ENCODE assay signal across 14 cellular contexts in genomic region chr9:132946624-132947295, GRCh38. TPM values are rescaled to one million over a fixed set of nuclear protein-coding genes. Genes with fewer than 3 reads are reported as not detected.
DNase-seq lines count a peak whose midpoint lies in the region; ATAC-seq, FAIRE-seq and TF ChIP-seq lines count a peak whose summit lies in the region.
"Had no signal": no experiment of that assay in that cellular context is flagged by ENCODE, and none has a peak within 500 bp of the region (broad histone marks: within the 10 kb centered on the region; RNA-seq: fewer than 3 reads in every experiment).

No MANE protein-coding gene starts in this region.

- TF ChIP-seq CTCF in A549 (IDR thresholded peaks at IDR 0.05) (no peak), H9 (conservative IDR thresholded peaks at IDR 0.05) (no peak), WTC11 (IDR thresholded peaks at IDR 0.05) (no peak)

- no peak overlapping the region for H2BK20ac ChIP-seq in H9 (ENCODE audit: low read depth, low read length, poor library complexity, severe bottlenecking)

- H4K91ac ChIP-seq in H9 (ENCODE audit: insufficient read length, low read depth, low read length): no peak overlapping the region

- POLR2A ChIA-PET in A549 (lab: Yijun Ruan, JAX): no interaction called here
- POLR2A ChIA-PET in WTC11 (lab: Charles Lee): interaction anchor here (0.7 kb wide), 2 partner anchors 42 to 46 kb away, joined by 3 to 5 read pairs; no protein-coding TSS in a partner anchor

- no peak for TF ChIP-seq RAD21 in A549 (conservative IDR thresholded peaks at IDR 0.05 in 1 of 2, IDR thresholded peaks at IDR 0.05 in 1 of 2)

- no peak overlapping the region for H3K23ac ChIP-seq in H9 (ENCODE audit: insufficient read length, low read depth, low read length)

- no peaks in the 10 kb centered on the region for H4K20me1 ChIP-seq in H9 (ENCODE audit: control insufficient read depth, insufficient read depth, insufficient read length)

- peaks cover 26% of the 10 kb centered on the region for H3K4me1 ChIP-seq in A549
- H3K4me1 ChIP-seq in H9 (ENCODE audit: insufficient read depth, low read length): peaks cover 8% of the 10 kb centered on the region; the same call in 1 of the 2 replicates

- no peaks in the 10 kb centered on the region; a peak in 1 of 7 replicates for H3K36me3 Mint-ChIP-seq in H9 (ENCODE audit: insufficient read depth in 1 of 3, low read depth in 3 of 3)
- H3K36me3 Mint-ChIP-seq in WTC11: no peaks in the 10 kb centered on the region

- H4K8ac ChIP-seq in H9 (replicated peaks; ENCODE audit: insufficient read length, low read depth, low read length): no peak overlapping the region

- H3K79me1 ChIP-seq in H9 (ENCODE audit: insufficient read depth, low read depth, low read length, poor library complexity, severe bottlenecking): no peaks in the 10 kb centered on the region

- H3K9me3 ChIP-seq in A549 (no peaks in the 10 kb centered on the region), H9 (ENCODE audit: control insufficient read depth, low read depth, low read length) (no peaks in the 10 kb centered on the region)

- no peak overlapping the region for H3K56ac ChIP-seq in H9 (ENCODE audit: insufficient read length, low read depth, low read length)

- no peak overlapping the region for H3K4ac ChIP-seq in H9 (ENCODE audit: low read depth, low read length)

- H3K23me2 ChIP-seq in H9 (ENCODE audit: insufficient read length, low read depth, low read length, poor library complexity, severe bottlenecking): peaks cover 4% of the 10 kb centered on the region

- H3K27ac Mint-ChIP-seq in H9: peak overlapping the region in 2 of 3 experiments; percentile 41 to 78; a peak in 3 of 7 replicates
- peak overlapping the region; percentile 51; the same call in 1 of the 2 replicates for H3K27ac Mint-ChIP-seq in WTC11
- no peak overlapping the region for H3K27ac Mint-ChIP-seq in stimulated activated naive CD8-positive, alpha-beta T cell treated with anti-CD3 and anti-CD28 coated beads, Interleukin-15, amount 100 ng/mL, for 72 hours
- H3K27ac Mint-ChIP-seq: activated T-cell treated with anti-CD3 and anti-CD28 coated beads, Interleukin-2, amount 50 U/mL, for 24 hours had no signal

- H3K4me3 ChIP-seq in A549: no peak overlapping the region

- H3K27me3 Mint-ChIP-seq in H9 (ENCODE audit: low read depth): no peaks in the 10 kb centered on the region
- no peaks in the 10 kb centered on the region for H3K27me3 Mint-ChIP-seq in WTC11 (ENCODE audit: low read depth)
- no peaks in the 10 kb centered on the region for H3K27me3 Mint-ChIP-seq in stimulated activated naive CD8-positive, alpha-beta T cell treated with anti-CD3 and anti-CD28 coated beads, Interleukin-15, amount 100 ng/mL, for 72 hours
- H3K27me3 Mint-ChIP-seq: activated T-cell treated with anti-CD3 and anti-CD28 coated beads, Interleukin-2, amount 50 U/mL, for 24 hours had no signal

- H3K27ac ChIP-seq in A549 (peak overlapping the region in 1 of 2 experiments; percentile 23; a peak in 2 of 6 replicates), H9 (ENCODE audit: insufficient read length, low read depth, low read length) (no peak overlapping the region)
- H3K27ac ChIP-seq: C4-2B, HL-60 had no signal

- H3K18ac ChIP-seq in H9 (ENCODE audit: insufficient read length, low read depth, low read length): no peak overlapping the region

- H3K14ac ChIP-seq in H9 (ENCODE audit: insufficient read depth, low read length): no peak overlapping the region; the same call in 1 of the 2 replicates

- DNase-seq in A549 (ENCODE audit: low read depth in 1 of 2, low spot score in 1 of 2): peak in 1 of 2 experiments; percentile 26
- peak; percentile 47 for DNase-seq in H9
- DNase-seq in WTC11 (ENCODE audit: low spot score): no peak
- peak; percentile 41 for DNase-seq in iPS-NIHi11 (ENCODE audit: low spot score)
- no peak for DNase-seq in stimulated activated naive CD8-positive, alpha-beta T cell treated with anti-CD3 and anti-CD28 coated beads, Interleukin-15, amount 100 ng/mL, for 72 hours
- DNase-seq in occipital lobe (lab: John Stamatoyannopoulos, UW): no peak
- DNase-seq: activated T-cell treated with anti-CD3 and anti-CD28 coated beads, Interleukin-2, amount 50 U/mL, for 24 hours; effector memory CD4-positive, alpha-beta T cell; NCI-H446 treated with DMSO at 0.1 percent for 48 hours had no signal

- no peak overlapping the region for H3T11ph ChIP-seq in H9 (ENCODE audit: low read length)

- peaks cover 11% of the 10 kb centered on the region; the same call in 1 of the 2 replicates for H3K79me2 ChIP-seq in H9 (ENCODE audit: insufficient read depth, low read length)

- no peak for ATAC-seq in A549
- ATAC-seq in WTC11: peak; percentile 25
- ATAC-seq in stimulated activated naive CD8-positive, alpha-beta T cell treated with anti-CD3 and anti-CD28 coated beads, Interleukin-15, amount 100 ng/mL, for 72 hours: no peak
- no peak for ATAC-seq in GM21825 (IDR thresholded peaks at IDR 0.05; ENCODE audit: unreplicated experiment)
- ATAC-seq in HG02623 (IDR thresholded peaks at IDR 0.05; ENCODE audit: unreplicated experiment): no peak

- TF ChIP-seq EP300 in A549 (IDR thresholded peaks at IDR 0.05): no peak

- 84% methylated on average over 7 of the region's 7 CpGs for WGBS in A549 (ENCODE audit: missing lambda C conversion rate)
- no CpG with 5 or more reads among the region's 7 CpGs for WGBS in H9 (ENCODE audit: extremely low coverage, insufficient read length, low lambda C conversion rate)

- H3K27me3 ChIP-seq in H9 (ENCODE audit: insufficient read depth, low read length): no peaks in the 10 kb centered on the region

- H3K4me3 Mint-ChIP-seq in H9 (no peak overlapping the region; a peak in 1 of 5 replicates), WTC11 (no peak overlapping the region)
- no peak overlapping the region for H3K4me3 Mint-ChIP-seq in stimulated activated naive CD8-positive, alpha-beta T cell treated with anti-CD3 and anti-CD28 coated beads, Interleukin-15, amount 100 ng/mL, for 72 hours
- H3K4me3 Mint-ChIP-seq: activated T-cell treated with anti-CD3 and anti-CD28 coated beads, Interleukin-2, amount 50 U/mL, for 24 hours had no signal

- CTCF ChIA-PET in A549 (lab: Yijun Ruan, JAX) (interaction anchor here (0.6 to 2.3 kb wide), 5 partner anchors 10 to 1199 kb away, joined by 3 to 6 read pairs (median 4); partner anchors contain the start of gene GFI1B), WTC11 (lab: Charles Lee) (interaction anchor here (0.5 to 1.4 kb wide), 4 partner anchors 25 to 625 kb away, joined by 3 to 4 read pairs (median 3); no protein-coding TSS in a partner anchor)

- H2AFZ ChIP-seq in H9 (ENCODE audit: low read length): no peak overlapping the region

- FAIRE-seq in A549 (lab: Jason Lieb, UNC): no peak

- H3K4me2 ChIP-seq in A549: peak overlapping the region; percentile 20; the same call in 2 of the 3 replicates
- H3K4me2 ChIP-seq in H9 (ENCODE audit: insufficient read depth, insufficient read length, low read length): no peak overlapping the region

- H2AK5ac ChIP-seq in H9 (ENCODE audit: insufficient read length, low read length): no peak overlapping the region

- H3K4me1 Mint-ChIP-seq in H9: peaks cover 28 to 48% of the 10 kb centered on the region in 2 experiments
- peaks cover 38% of the 10 kb centered on the region for H3K4me1 Mint-ChIP-seq in WTC11
- H3K4me1 Mint-ChIP-seq in stimulated activated naive CD8-positive, alpha-beta T cell treated with anti-CD3 and anti-CD28 coated beads, Interleukin-15, amount 100 ng/mL, for 72 hours: peaks cover 35% of the 10 kb centered on the region

- H2BK12ac ChIP-seq in H9 (ENCODE audit: insufficient read length, low read depth, low read length): no peak overlapping the region

- no peak for TF ChIP-seq POLR2A in A549 (IDR thresholded peaks at IDR 0.05; ENCODE audit: low read length)

- H3K9ac ChIP-seq in H9 (ENCODE audit: extremely low read depth, insufficient read length, low read length): no peak overlapping the region

- no peak overlapping the region for H2BK120ac ChIP-seq in H9 (ENCODE audit: low read depth, low read length, poor library complexity, severe bottlenecking)

- H2BK5ac ChIP-seq in H9 (ENCODE audit: insufficient read length, low read length): no peak overlapping the region

- no peak overlapping the region for H2BK15ac ChIP-seq in H9 (ENCODE audit: low read depth, low read length)

- H4K5ac ChIP-seq in H9 (ENCODE audit: insufficient read length, low read depth, low read length): no peak overlapping the region

- peaks cover 0 to 2% of the 10 kb centered on the region in 2 experiments; a peak in 1 of 5 replicates for H3K9me3 Mint-ChIP-seq in H9
- no peaks in the 10 kb centered on the region for H3K9me3 Mint-ChIP-seq in WTC11
- no peaks in the 10 kb centered on the region for H3K9me3 Mint-ChIP-seq in stimulated activated naive CD8-positive, alpha-beta T cell treated with anti-CD3 and anti-CD28 coated beads, Interleukin-15, amount 100 ng/mL, for 72 hours
- H3K9me3 Mint-ChIP-seq: activated T-cell treated with anti-CD3 and anti-CD28 coated beads, Interleukin-2, amount 50 U/mL, for 24 hours had no signal

TF ChIP-seq in A549, 52 proteins besides CTCF, POLR2A, EP300 and RAD21:
- TF ChIP-seq NFE2L2 (conservative IDR thresholded peaks at IDR 0.05; ENCODE audit: low read length): no peak
- no peak for TF ChIP-seq KDM5A (IDR thresholded peaks at IDR 0.05)

RNA-seq across cellular contexts. Expression of gene TSC1, which starts 2.3 kb away (rescaled TPM):
- 37.9 and 40.5 TPM in 2 replicates for polyA plus RNA-seq in A549 (2011; rRNA removed)
- polyA plus RNA-seq in A549 (2012; cell fraction: cytosol; rRNA removed): 8.2 and 10.3 TPM in 2 replicates
- 26.3 and 33.2 TPM in 2 replicates for polyA plus RNA-seq in A549 (2012; cell fraction: nucleus; rRNA removed)
- polyA plus RNA-seq in A549 (2017; fragmentation: RNase III; extraction: RNeasy Plus Mini Kit Qiagen cat#74134 plus additional on column Dnase treatment): 12.9 to 15.2 TPM (median 14.4 TPM) in 3 replicates
- polyA minus RNA-seq in A549 (2011; rRNA and poly(A)+ RNA removed): 69.8 and 83.8 TPM in 2 replicates
- total RNA-seq in H9 (2021): 31.7 and 32.7 TPM in 2 replicates
- 46.4 to 53.9 TPM (median 52.9 TPM) in 3 replicates for total RNA-seq in WTC11 (2021)
- 48.5 TPM for total RNA-seq in occipital lobe

RNA-seq across cellular contexts. Expression of gene GFI1B, which starts 31.7 kb away (rescaled TPM):
- polyA plus RNA-seq in A549 (2011; rRNA removed) (0.09 TPM in 1 of 2 replicates, not detected in the other), A549 (2017; fragmentation: RNase III; extraction: RNeasy Plus Mini Kit Qiagen cat#74134 plus additional on column Dnase treatment) (not detected in 3 replicates)
- 0.01 TPM in 1 of 2 replicates, not detected in the other for polyA plus RNA-seq in A549 (2012; cell fraction: cytosol; rRNA removed)
- not detected in 2 replicates for polyA plus RNA-seq in A549 (2012; cell fraction: nucleus; rRNA removed)
- polyA minus RNA-seq in A549 (2011; rRNA and poly(A)+ RNA removed): not detected in 2 replicates
- total RNA-seq in H9 (2021) (not detected in 2 replicates), WTC11 (2021) (0.41 to 0.78 TPM (median 0.77 TPM) in 3 replicates), occipital lobe (not detected)
- total RNA-seq: T-helper 2 cell treated with Interferon-gamma antibody and Interleukin-4, amounts not matched to agents 100 ng/mL and 5 ng/mL, for 36 hours had no signal

Comparison
In these comparisons a context has a peak if more than half of its experiments do, and no peak if none do; other contexts are left out.
1. DNase-seq: peak in H9 (single experiment) and iPS-NIHi11 (single experiment); none in WTC11 (single experiment), stimulated activated naive CD8-positive, alpha-beta T cell treated with anti-CD3 and anti-CD28 coated beads, Interleukin-15, amount 100 ng/mL, for 72 hours (0 of 2) and occipital lobe (single experiment).
2. H3K27ac Mint-ChIP-seq: peak in H9 (2 of 3) and WTC11 (single experiment); none in stimulated activated naive CD8-positive, alpha-beta T cell treated with anti-CD3 and anti-CD28 coated beads, Interleukin-15, amount 100 ng/mL, for 72 hours (0 of 2).